Comparison of ENCODE assay signal across 25 cellular contexts in genomic region chr2:77954931-77955330, GRCh38.
DNase-seq lines count a peak whose midpoint lies in the region; ATAC-seq and TF ChIP-seq lines count a peak whose summit lies in the region.
"Had no signal": no experiment of that assay in that cellular context is flagged by ENCODE, and none has a peak within 500 bp of the region (broad histone marks: within the 10 kb centered on the region; RNA-seq: fewer than 3 reads in every experiment).

No MANE protein-coding gene starts in this region.

- no peak for TF ChIP-seq EP300 in ovary (IDR thresholded peaks at IDR 0.05)

- H3K27me3 ChIP-seq in KMS-11 (ENCODE audit: insufficient read depth, low read depth) (no peaks in the 10 kb centered on the region), ovary (no peaks in the 10 kb centered on the region)
- H3K27me3 ChIP-seq: breast epithelium had no signal

- H3K4me1 Mint-ChIP-seq in neural crest cell, result peaks cover 4% of the 10 kb centered on the region
- H3K4me1 Mint-ChIP-seq in activated T-helper 1 cell treated with anti-CD3 and anti-CD28 coated beads, Interleukin-12 subunit alpha, Interleukin-12 subunit beta, Interleukin-2, Interleukin-4 antibody, amounts not matched to agents 30 ng/mL and 10 ng/mL and 1 ng/mL, durations not matched to agents 14 hours and 24 hours and 36 hours (ENCODE audit: low read depth), result no peaks in the 10 kb centered on the region
- H3K4me1 Mint-ChIP-seq: activated naive CD8-positive, alpha-beta T cell treated with anti-CD3 and anti-CD28 coated beads, Interleukin-2, amount 50 U/mL, for 24 hours; naive B cell had no signal

- TF ChIP-seq POLR2A in ovary (IDR thresholded peaks at IDR 0.05), result no peak

- no peaks in the 10 kb centered on the region for H4K20me1 ChIP-seq in KMS-11 (ENCODE audit: insufficient read depth)

- no peaks in the 10 kb centered on the region for H3K9me3 ChIP-seq in ovary
- H3K9me3 ChIP-seq: HAP-1 had no signal

- DNase-seq in GM12864 (ENCODE audit: low read depth) (no peak), neural crest cell (ENCODE audit: low read depth, low spot score) (no peak), ovary (no peak), NCI-H774 (lab: John Stamatoyannopoulos, UW) (no peak)
- DNase-seq in activated T-helper 1 cell treated with anti-CD3 and anti-CD28 coated beads, Interleukin-12 subunit alpha, Interleukin-12 subunit beta, Interleukin-2, Interleukin-4 antibody, amounts not matched to agents 30 ng/mL and 10 ng/mL and 1 ng/mL, durations not matched to agents 14 hours and 24 hours and 36 hours (ENCODE audit: low spot score), result no peak
- DNase-seq: activated CD4-positive, CD25-positive, alpha-beta regulatory T cell treated with anti-CD3 and anti-CD28 coated beads, Interleukin-2, amount 50 U/mL, for 72 hours; activated effector memory CD4-positive, alpha-beta T cell treated with Interleukin-2 at 50 U/mL for 16 hours; activated naive CD8-positive, alpha-beta T cell treated with anti-CD3 and anti-CD28 coated beads, Interleukin-2, amount 50 U/mL, for 24 hours; cortex of kidney; foreskin melanocyte; mesenchymal stem cell; MV-4-11; naive B cell; NCI-H2081; NCI-H446 treated with DMSO at 0.1 percent for 48 hours; Right ventricle myocardium superior; T-helper 2 cell; trophoblast cell had no signal

- H3K4me1 ChIP-seq in KMS-11 (ENCODE audit: low read depth, poor library complexity, severe bottlenecking) (no peaks in the 10 kb centered on the region), ovary (ENCODE audit: insufficient read depth) (no peaks in the 10 kb centered on the region)
- H3K4me1 ChIP-seq: breast epithelium, HAP-1, parathyroid adenoma had no signal

- H3K36me3 ChIP-seq in KMS-11 (ENCODE audit: insufficient read depth) (no peaks in the 10 kb centered on the region), ovary (no peaks in the 10 kb centered on the region)
- H3K36me3 ChIP-seq: breast epithelium, HAP-1 had no signal

- ATAC-seq in GM19467 (IDR thresholded peaks at IDR 0.05; ENCODE audit: unreplicated experiment), result no peak
- ATAC-seq: activated naive CD8-positive, alpha-beta T cell treated with anti-CD3 and anti-CD28 coated beads, Interleukin-2, amount 50 U/mL, for 24 hours had no signal

- intact Hi-C loops in ovary (cut with DNase I), result no loop called here
- intact Hi-C loops in activated T-helper 1 cell treated with anti-CD3 and anti-CD28 coated beads, Interleukin-12 subunit alpha, Interleukin-12 subunit beta, Interleukin-2, Interleukin-4 antibody, amounts not matched to agents 30 ng/mL and 10 ng/mL and 1 ng/mL, durations not matched to agents 14 hours and 24 hours and 36 hours (cut with micrococcal nuclease), result no loop called here

- no peak overlapping the region for H2AFZ ChIP-seq in KMS-11 (ENCODE audit: low read depth)
- H2AFZ ChIP-seq: parathyroid adenoma had no signal

- H3K4me3 Mint-ChIP-seq in neural crest cell, result no peak overlapping the region
- no peak overlapping the region for H3K4me3 Mint-ChIP-seq in activated T-helper 1 cell treated with anti-CD3 and anti-CD28 coated beads, Interleukin-12 subunit alpha, Interleukin-12 subunit beta, Interleukin-2, Interleukin-4 antibody, amounts not matched to agents 30 ng/mL and 10 ng/mL and 1 ng/mL, durations not matched to agents 14 hours and 24 hours and 36 hours
- H3K4me3 Mint-ChIP-seq: activated naive CD8-positive, alpha-beta T cell treated with anti-CD3 and anti-CD28 coated beads, Interleukin-2, amount 50 U/mL, for 24 hours; naive B cell; stimulated activated naive CD8-positive, alpha-beta T cell treated with anti-CD3 and anti-CD28 coated beads, Interleukin-15, Interleukin-2, amounts not matched to agents 100 ng/mL and 50 ng/mL, for 24 hours had no signal

- H3K9me3 Mint-ChIP-seq in neural crest cell, result no peaks in the 10 kb centered on the region
- peaks cover 42% of the 10 kb centered on the region for H3K9me3 Mint-ChIP-seq in activated T-helper 1 cell treated with anti-CD3 and anti-CD28 coated beads, Interleukin-12 subunit alpha, Interleukin-12 subunit beta, Interleukin-2, Interleukin-4 antibody, amounts not matched to agents 30 ng/mL and 10 ng/mL and 1 ng/mL, durations not matched to agents 14 hours and 24 hours and 36 hours

- H3K9ac ChIP-seq in KMS-11, result no peak overlapping the region
- H3K9ac ChIP-seq: parathyroid adenoma had no signal

- H3K27ac ChIP-seq in KMS-11 (no peak overlapping the region), ovary (no peak overlapping the region)
- H3K27ac ChIP-seq: breast epithelium, parathyroid adenoma had no signal

- no peak overlapping the region for H3K4me3 ChIP-seq in GM12864 (ENCODE audit: low read depth, low read length)
- no peak overlapping the region for H3K4me3 ChIP-seq in KMS-11 (IDR thresholded peaks at IDR 0.05; ENCODE audit: insufficient read depth, low read depth, low read length)
- no peak overlapping the region for H3K4me3 ChIP-seq in WI38 (ENCODE audit: low read depth, low read length)
- H3K4me3 ChIP-seq in ovary, result no peak overlapping the region
- H3K4me3 ChIP-seq: breast epithelium, HAP-1 had no signal

- H3K4me2 ChIP-seq in KMS-11, result no peak overlapping the region

- no peak overlapping the region for H3K27ac Mint-ChIP-seq in neural crest cell (ENCODE audit: unreplicated experiment)
- H3K27ac Mint-ChIP-seq in activated T-helper 1 cell treated with anti-CD3 and anti-CD28 coated beads, Interleukin-12 subunit alpha, Interleukin-12 subunit beta, Interleukin-2, Interleukin-4 antibody, amounts not matched to agents 30 ng/mL and 10 ng/mL and 1 ng/mL, durations not matched to agents 14 hours and 24 hours and 36 hours, result no peak overlapping the region
- H3K27ac Mint-ChIP-seq: activated naive CD8-positive, alpha-beta T cell treated with anti-CD3 and anti-CD28 coated beads, Interleukin-2, amount 50 U/mL, for 24 hours; naive B cell; stimulated activated naive CD8-positive, alpha-beta T cell treated with anti-CD3 and anti-CD28 coated beads, Interleukin-15, Interleukin-2, amounts not matched to agents 100 ng/mL and 50 ng/mL, for 24 hours had no signal

- 91 to 92% (median 92%) methylated on average over 18 of the region's 18 CpGs for WGBS in ovary, 3 donors

- peaks cover 3% of the 10 kb centered on the region for H3K36me3 Mint-ChIP-seq in neural crest cell (ENCODE audit: low read depth)
- no peaks in the 10 kb centered on the region for H3K36me3 Mint-ChIP-seq in activated T-helper 1 cell treated with anti-CD3 and anti-CD28 coated beads, Interleukin-12 subunit alpha, Interleukin-12 subunit beta, Interleukin-2, Interleukin-4 antibody, amounts not matched to agents 30 ng/mL and 10 ng/mL and 1 ng/mL, durations not matched to agents 14 hours and 24 hours and 36 hours (ENCODE audit: low read depth)
- H3K36me3 Mint-ChIP-seq: naive B cell had no signal

- TF ChIP-seq CTCF in GM12864 (IDR thresholded peaks at IDR 0.05; ENCODE audit: low read depth, low read length, missing control alignments) (peak; percentile 18), KMS-11 (conservative IDR thresholded peaks at IDR 0.05; ENCODE audit: low read depth, low read length) (peak; percentile 55), WI38 (IDR thresholded peaks at IDR 0.05; ENCODE audit: low read depth, low read length) (peak; percentile 9; the same call in 1 of the 2 replicates), neural crest cell (conservative IDR thresholded peaks at IDR 0.05) (peak; percentile 42), ovary (IDR thresholded peaks at IDR 0.05) (no peak)

- H3K27me3 Mint-ChIP-seq in neural crest cell (ENCODE audit: low read depth), result no peaks in the 10 kb centered on the region
- no peaks in the 10 kb centered on the region for H3K27me3 Mint-ChIP-seq in activated T-helper 1 cell treated with anti-CD3 and anti-CD28 coated beads, Interleukin-12 subunit alpha, Interleukin-12 subunit beta, Interleukin-2, Interleukin-4 antibody, amounts not matched to agents 30 ng/mL and 10 ng/mL and 1 ng/mL, durations not matched to agents 14 hours and 24 hours and 36 hours (ENCODE audit: insufficient read depth)
- H3K27me3 Mint-ChIP-seq: activated naive CD8-positive, alpha-beta T cell treated with anti-CD3 and anti-CD28 coated beads, Interleukin-2, amount 50 U/mL, for 24 hours; naive B cell; stimulated activated naive CD8-positive, alpha-beta T cell treated with anti-CD3 and anti-CD28 coated beads, Interleukin-15, Interleukin-2, amounts not matched to agents 100 ng/mL and 50 ng/mL, for 24 hours had no signal

- no peaks in the 10 kb centered on the region for H3K79me2 ChIP-seq in KMS-11 (ENCODE audit: insufficient read depth, low read depth)
- H3K79me2 ChIP-seq: parathyroid adenoma had no signal

Comparison
In these comparisons a context has a peak if more than half of its experiments do, and no peak if none do; other contexts are left out.
1. CTCF ChIP-seq: peak in GM12864 (single experiment), KMS-11 (single experiment), WI38 (single experiment) and neural crest cell (single experiment); none in ovary (0 of 3).